In genomic region chr5:113896789-113897188, GRCh38 we compare ENCODE assay signal across 30 cellular contexts.
"Had no signal": no experiment of that assay in that cellular context is flagged by ENCODE, and none has a peak within 500 bp of the region (broad histone marks: within the 10 kb centered on the region; RNA-seq: fewer than 3 reads in every experiment).

No MANE protein-coding gene starts in this region.

- H3K27me3 ChIP-seq: adrenal gland, body of pancreas, colonic mucosa had no signal

- DNase-seq: activated CD4-positive, alpha-beta memory T cell treated with anti-CD3 and anti-CD28 coated beads for 36 hours; activated CD4-positive, alpha-beta T cell treated with anti-CD3 and anti-CD28 coated beads for 36 hours; activated CD4-positive, alpha-beta T cell treated with anti-CD3 and anti-CD28 coated beads, Interleukin-2, amount 10 ng/mL, durations not matched to agents 24 days and 14 days; activated CD4-positive, CD25-positive, alpha-beta regulatory T cell; activated CD4-positive, CD25-positive, alpha-beta regulatory T cell treated with anti-CD3 and anti-CD28 coated beads, Interleukin-2, amount 50 U/mL, for 72 hours; activated CD8-positive, alpha-beta memory T cell treated with anti-CD3 and anti-CD28 coated beads, Interleukin-2, amount 10 ng/mL, durations not matched to agents 7 days and 5 days; activated CD8-positive, alpha-beta memory T cell treated with anti-CD3 and anti-CD28 coated beads, Interleukin-2, amount 50 U/mL, for 4 hours; activated CD8-positive, alpha-beta T cell treated with anti-CD3 and anti-CD28 coated beads, Interleukin-2, amount 10 ng/mL, durations not matched to agents 7 days and 5 days; activated effector memory CD4-positive, alpha-beta T cell treated with anti-CD3 and anti-CD28 coated beads, Interleukin-2, amount 50 U/mL, for 16 hours; activated naive CD4-positive, alpha-beta T cell treated with anti-CD3 and anti-CD28 coated beads for 36 hours; activated naive CD8-positive, alpha-beta T cell treated with anti-CD3 and anti-CD28 coated beads for 36 hours; activated naive CD8-positive, alpha-beta T cell treated with anti-CD3 and anti-CD28 coated beads, Interleukin-2, amount 50 U/mL, for 24 hours; activated T-cell treated with anti-CD3 and anti-CD28 coated beads, Interleukin-2, amount 50 U/mL, for 1 hour; activated T-cell treated with anti-CD3 and anti-CD28 coated beads, Interleukin-2, amount 50 U/mL, for 48 hours; adrenal gland; amygdala; aorta; body of pancreas; caudate nucleus; cerebellar nuclear complex; colonic mucosa; effector CD8-positive, alpha-beta T cell; foreskin fibroblast; head of caudate nucleus; T-helper 2 cell had no signal

- H3K4me3 Mint-ChIP-seq: activated CD4-positive, alpha-beta memory T cell treated with anti-CD3 and anti-CD28 coated beads for 36 hours; activated CD4-positive, alpha-beta T cell treated with anti-CD3 and anti-CD28 coated beads for 36 hours; activated CD4-positive, alpha-beta T cell treated with anti-CD3 and anti-CD28 coated beads, Interleukin-2, amount 10 ng/mL, durations not matched to agents 24 days and 14 days; activated CD8-positive, alpha-beta memory T cell treated with anti-CD3 and anti-CD28 coated beads, Interleukin-2, amount 10 ng/mL, durations not matched to agents 7 days and 5 days; activated CD8-positive, alpha-beta T cell treated with anti-CD3 and anti-CD28 coated beads, Interleukin-2, amount 10 ng/mL, durations not matched to agents 7 days and 5 days; activated naive CD4-positive, alpha-beta T cell treated with anti-CD3 and anti-CD28 coated beads for 36 hours; activated naive CD4-positive, alpha-beta T cell treated with anti-CD3 and anti-CD28 coated beads, Interleukin-2, amount 50 U/mL, for 24 hours; activated naive CD8-positive, alpha-beta T cell treated with anti-CD3 and anti-CD28 coated beads for 36 hours; activated naive CD8-positive, alpha-beta T cell treated with anti-CD3 and anti-CD28 coated beads, Interleukin-2, amount 50 U/mL, for 24 hours; activated T-helper 1 cell treated with anti-CD3 and anti-CD28 coated beads, Interleukin-12 subunit alpha, Interleukin-12 subunit beta, Interleukin-2, Interleukin-4 antibody, amounts not matched to agents 30 ng/mL and 10 ng/mL and 1 ng/mL, durations not matched to agents 14 hours and 24 hours and 36 hours had no signal

- H3K4me3 ChIP-seq: adrenal gland, body of pancreas, colonic mucosa had no signal

- H3K4me1 Mint-ChIP-seq: activated CD4-positive, alpha-beta T cell treated with anti-CD3 and anti-CD28 coated beads for 36 hours; activated CD4-positive, alpha-beta T cell treated with anti-CD3 and anti-CD28 coated beads, Interleukin-2, amount 10 ng/mL, durations not matched to agents 24 days and 14 days; activated CD8-positive, alpha-beta memory T cell treated with anti-CD3 and anti-CD28 coated beads, Interleukin-2, amount 10 ng/mL, durations not matched to agents 7 days and 5 days; activated naive CD4-positive, alpha-beta T cell treated with anti-CD3 and anti-CD28 coated beads, Interleukin-2, amount 50 U/mL, for 24 hours; activated naive CD8-positive, alpha-beta T cell treated with anti-CD3 and anti-CD28 coated beads for 36 hours; activated naive CD8-positive, alpha-beta T cell treated with anti-CD3 and anti-CD28 coated beads, Interleukin-2, amount 50 U/mL, for 24 hours had no signal

- H3K27me3 Mint-ChIP-seq: activated CD4-positive, alpha-beta memory T cell treated with anti-CD3 and anti-CD28 coated beads for 36 hours; activated CD4-positive, alpha-beta T cell treated with anti-CD3 and anti-CD28 coated beads, Interleukin-2, amount 10 ng/mL, durations not matched to agents 24 days and 14 days; activated CD8-positive, alpha-beta memory T cell treated with anti-CD3 and anti-CD28 coated beads, Interleukin-2, amount 10 ng/mL, durations not matched to agents 7 days and 5 days; activated naive CD8-positive, alpha-beta T cell treated with anti-CD3 and anti-CD28 coated beads for 36 hours; activated naive CD8-positive, alpha-beta T cell treated with anti-CD3 and anti-CD28 coated beads, Interleukin-2, amount 50 U/mL, for 24 hours had no signal

- H3K4me1 ChIP-seq: adrenal gland, colonic mucosa had no signal

- H3K9me3 Mint-ChIP-seq: activated CD4-positive, alpha-beta T cell treated with anti-CD3 and anti-CD28 coated beads, Interleukin-2, amount 10 ng/mL, durations not matched to agents 24 days and 14 days; activated naive CD4-positive, alpha-beta T cell treated with anti-CD3 and anti-CD28 coated beads for 36 hours; activated naive CD4-positive, alpha-beta T cell treated with anti-CD3 and anti-CD28 coated beads, Interleukin-2, amount 50 U/mL, for 24 hours; activated naive CD8-positive, alpha-beta T cell treated with anti-CD3 and anti-CD28 coated beads for 36 hours; activated naive CD8-positive, alpha-beta T cell treated with anti-CD3 and anti-CD28 coated beads, Interleukin-2, amount 50 U/mL, for 24 hours; activated T-helper 1 cell treated with anti-CD3 and anti-CD28 coated beads, Interleukin-12 subunit alpha, Interleukin-12 subunit beta, Interleukin-2, Interleukin-4 antibody, amounts not matched to agents 30 ng/mL and 10 ng/mL and 1 ng/mL, durations not matched to agents 14 hours and 24 hours and 36 hours; activated T-helper 2 cell treated with anti-CD3 and anti-CD28 coated beads, Interferon-gamma antibody, Interleukin-2, Interleukin-4, amounts not matched to agents 10 μg/mL and 5 μg/mL and 100 μg/mL, durations not matched to agents 14 hours and 24 hours and 36 hours had no signal

- FAIRE-seq: frontal cortex had no signal

- ATAC-seq: activated CD4-positive, alpha-beta T cell treated with anti-CD3 and anti-CD28 coated beads for 36 hours; activated CD8-positive, alpha-beta memory T cell treated with anti-CD3 and anti-CD28 coated beads, Interleukin-2, amount 10 ng/mL, durations not matched to agents 7 days and 5 days; activated CD8-positive, alpha-beta T cell treated with anti-CD3 and anti-CD28 coated beads, Interleukin-2, amount 10 ng/mL, durations not matched to agents 7 days and 5 days; activated naive CD8-positive, alpha-beta T cell treated with anti-CD3 and anti-CD28 coated beads, Interleukin-2, amount 50 U/mL, for 24 hours; body of pancreas; esophagus mucosa had no signal

- H3K36me3 Mint-ChIP-seq: activated CD4-positive, alpha-beta memory T cell treated with anti-CD3 and anti-CD28 coated beads for 36 hours; activated CD8-positive, alpha-beta memory T cell treated with anti-CD3 and anti-CD28 coated beads, Interleukin-2, amount 10 ng/mL, durations not matched to agents 7 days and 5 days; activated naive CD4-positive, alpha-beta T cell treated with anti-CD3 and anti-CD28 coated beads, Interleukin-2, amount 50 U/mL, for 24 hours; activated naive CD8-positive, alpha-beta T cell treated with anti-CD3 and anti-CD28 coated beads for 36 hours had no signal

- H3K27ac ChIP-seq: adrenal gland, body of pancreas, colonic mucosa had no signal

- H3K36me3 ChIP-seq: adrenal gland, colonic mucosa had no signal

- H3K27ac Mint-ChIP-seq: activated CD4-positive, alpha-beta memory T cell treated with anti-CD3 and anti-CD28 coated beads for 36 hours; activated CD4-positive, alpha-beta T cell treated with anti-CD3 and anti-CD28 coated beads for 36 hours; activated CD4-positive, alpha-beta T cell treated with anti-CD3 and anti-CD28 coated beads, Interleukin-2, amount 10 ng/mL, durations not matched to agents 24 days and 14 days; activated CD8-positive, alpha-beta memory T cell treated with anti-CD3 and anti-CD28 coated beads, Interleukin-2, amount 10 ng/mL, durations not matched to agents 7 days and 5 days; activated CD8-positive, alpha-beta T cell treated with anti-CD3 and anti-CD28 coated beads, Interleukin-2, amount 10 ng/mL, durations not matched to agents 7 days and 5 days; activated naive CD4-positive, alpha-beta T cell treated with anti-CD3 and anti-CD28 coated beads for 36 hours; activated naive CD4-positive, alpha-beta T cell treated with anti-CD3 and anti-CD28 coated beads, Interleukin-2, amount 50 U/mL, for 24 hours; activated naive CD8-positive, alpha-beta T cell treated with anti-CD3 and anti-CD28 coated beads for 36 hours; activated naive CD8-positive, alpha-beta T cell treated with anti-CD3 and anti-CD28 coated beads, Interleukin-2, amount 50 U/mL, for 24 hours; activated T-helper 1 cell treated with anti-CD3 and anti-CD28 coated beads, Interleukin-12 subunit alpha, Interleukin-12 subunit beta, Interleukin-2, Interleukin-4 antibody, amounts not matched to agents 30 ng/mL and 10 ng/mL and 1 ng/mL, durations not matched to agents 14 hours and 24 hours and 36 hours; activated T-helper 2 cell treated with anti-CD3 and anti-CD28 coated beads, Interferon-gamma antibody, Interleukin-2, Interleukin-4, amounts not matched to agents 10 μg/mL and 5 μg/mL and 100 μg/mL, durations not matched to agents 14 hours and 24 hours and 36 hours had no signal

- H3K9me3 ChIP-seq: adrenal gland, body of pancreas, colonic mucosa had no signal
